In genomic region chr12:41433460-41433859, GRCh38 we compare ENCODE assay signal across 22 cellular contexts.
DNase-seq lines count a peak whose midpoint lies in the region; FAIRE-seq and TF ChIP-seq lines count a peak whose summit lies in the region.
"Had no signal": no experiment of that assay in that cellular context is flagged by ENCODE, and none has a peak within 500 bp of the region (broad histone marks: within the 10 kb centered on the region; RNA-seq: fewer than 3 reads in every experiment).

No MANE protein-coding gene starts in this region.

- peaks cover 2% of the 10 kb centered on the region for H3K4me1 Mint-ChIP-seq in progenitor cell of endocrine pancreas (ENCODE audit: low read depth)

- H2AFZ ChIP-seq in Karpas-422 (ENCODE audit: low read length): peak overlapping the region; percentile 19; the same call in 1 of the 2 replicates

- H3K27ac ChIP-seq in Karpas-422 (ENCODE audit: low read length): no peak overlapping the region
- H3K27ac ChIP-seq: 22Rv1; A549; BLaER1 treated with 17β-estradiol and CSF1 and Interleukin-3, amounts not matched to agents 10 nM and 100 nM; C4-2B had no signal

- H3K4me1 ChIP-seq in Karpas-422 (ENCODE audit: low read length): peaks cover 49% of the 10 kb centered on the region
- H3K4me1 ChIP-seq: A549, Caco-2 had no signal

- no peak for TF ChIP-seq CTCF in progenitor cell of endocrine pancreas (IDR thresholded peaks at IDR 0.05; ENCODE audit: unreplicated experiment)

- no peak for DNase-seq in Karpas-422
- DNase-seq in head of caudate nucleus: peak in 23 of 42 donors; percentile 5 to 67 (median 24)
- no peak for DNase-seq in progenitor cell of endocrine pancreas (ENCODE audit: low spot score, unreplicated experiment)
- no peak for DNase-seq in kidney glomerular epithelial cell (lab: John Stamatoyannopoulos, UW)
- no peak for DNase-seq in NCI-H2029 treated with DMSO at 0.1 percent for 48 hours (lab: John Stamatoyannopoulos, UW)
- DNase-seq in urothelium cell line (ENCODE audit: low spot score): no peak
- DNase-seq: AML-193; Caco-2; Calu3; CD4-positive, alpha-beta T cell; CD8-positive, alpha-beta T cell; DMS79 treated with DMSO at 0.1 percent for 48 hours; GF-D8 had no signal

- FAIRE-seq in urothelium cell line (lab: Jason Lieb, UNC): no peak
- FAIRE-seq: A549, D721Med, G401.6, GM12891, GM19239 had no signal

- no peaks in the 10 kb centered on the region for H3K27me3 ChIP-seq in Karpas-422 (ENCODE audit: low read length)
- H3K27me3 ChIP-seq: BLaER1 treated with 17β-estradiol and CSF1 and Interleukin-3, amounts not matched to agents 10 nM and 100 nM had no signal

- H3K9me3 ChIP-seq in Karpas-422 (ENCODE audit: low read length): no peaks in the 10 kb centered on the region
- H3K9me3 ChIP-seq: A549; BLaER1 treated with 17β-estradiol and CSF1 and Interleukin-3, amounts not matched to agents 10 nM and 100 nM; Caco-2 had no signal

- H3K9ac ChIP-seq in Karpas-422 (ENCODE audit: low read length): no peak overlapping the region
- H3K9ac ChIP-seq: BLaER1 treated with 17β-estradiol and CSF1 and Interleukin-3, amounts not matched to agents 10 nM and 100 nM had no signal

- no peaks in the 10 kb centered on the region for H3K36me3 Mint-ChIP-seq in progenitor cell of endocrine pancreas (ENCODE audit: insufficient read depth)
- H3K36me3 Mint-ChIP-seq: CD8-positive, alpha-beta T cell had no signal

- H3K79me2 ChIP-seq in Karpas-422 (ENCODE audit: low read length): no peaks in the 10 kb centered on the region

- no peaks in the 10 kb centered on the region for H3K27me3 Mint-ChIP-seq in progenitor cell of endocrine pancreas
- H3K27me3 Mint-ChIP-seq: CD4-positive, alpha-beta T cell had no signal

- H3K27ac Mint-ChIP-seq in progenitor cell of endocrine pancreas: peak overlapping the region; percentile 30
- H3K27ac Mint-ChIP-seq: B cell; CD4-positive, alpha-beta T cell; CD8-positive, alpha-beta T cell had no signal

- intact Hi-C loops in head of caudate nucleus (cut with DNase I): no loop called here

- no peaks in the 10 kb centered on the region for H3K9me2 ChIP-seq in Karpas-422 (replicated peaks; ENCODE audit: insufficient read depth, low read length)

- no peak overlapping the region for H3K4me3 ChIP-seq in Karpas-422 (ENCODE audit: low read length)
- H3K4me3 ChIP-seq: A549; BLaER1 treated with 17β-estradiol and CSF1 and Interleukin-3, amounts not matched to agents 10 nM and 100 nM had no signal

- no peaks in the 10 kb centered on the region for H3K36me3 ChIP-seq in Karpas-422 (ENCODE audit: insufficient read depth, low read length)
- H3K36me3 ChIP-seq: BLaER1 treated with 17β-estradiol and CSF1 and Interleukin-3, amounts not matched to agents 10 nM and 100 nM had no signal

- no peaks in the 10 kb centered on the region for H4K20me1 ChIP-seq in Karpas-422 (ENCODE audit: insufficient read depth, low read depth, low read length)
- H4K20me1 ChIP-seq: BLaER1 treated with 17β-estradiol and CSF1 and Interleukin-3, amounts not matched to agents 10 nM and 100 nM had no signal

- H3K9me3 Mint-ChIP-seq in progenitor cell of endocrine pancreas (ENCODE audit: low read depth): no peaks in the 10 kb centered on the region
- H3K9me3 Mint-ChIP-seq: CD4-positive, alpha-beta T cell; CD8-positive, alpha-beta T cell had no signal

- no peak overlapping the region for H3K4me3 Mint-ChIP-seq in progenitor cell of endocrine pancreas (ENCODE audit: low read depth)
- H3K4me3 Mint-ChIP-seq: B cell; CD4-positive, alpha-beta T cell; CD8-positive, alpha-beta T cell had no signal

- H3K4me2 ChIP-seq in Karpas-422 (ENCODE audit: low read depth, low read length, poor library complexity, severe bottlenecking): no peak overlapping the region
- H3K4me2 ChIP-seq: A549; BLaER1 treated with 17β-estradiol and CSF1 and Interleukin-3, amounts not matched to agents 10 nM and 100 nM had no signal

Comparison
In these comparisons a context has a peak if more than half of its experiments do, and no peak if none do; other contexts are left out.
1. DNase-seq: peak in head of caudate nucleus (23 of 42); none in Karpas-422 (single experiment), progenitor cell of endocrine pancreas (single experiment), kidney glomerular epithelial cell (single experiment), NCI-H2029 treated with DMSO at 0.1 percent for 48 hours (single experiment) and urothelium cell line (single experiment).